ENCODE assay signal across 9 cellular contexts in the genomic region with DNA sequence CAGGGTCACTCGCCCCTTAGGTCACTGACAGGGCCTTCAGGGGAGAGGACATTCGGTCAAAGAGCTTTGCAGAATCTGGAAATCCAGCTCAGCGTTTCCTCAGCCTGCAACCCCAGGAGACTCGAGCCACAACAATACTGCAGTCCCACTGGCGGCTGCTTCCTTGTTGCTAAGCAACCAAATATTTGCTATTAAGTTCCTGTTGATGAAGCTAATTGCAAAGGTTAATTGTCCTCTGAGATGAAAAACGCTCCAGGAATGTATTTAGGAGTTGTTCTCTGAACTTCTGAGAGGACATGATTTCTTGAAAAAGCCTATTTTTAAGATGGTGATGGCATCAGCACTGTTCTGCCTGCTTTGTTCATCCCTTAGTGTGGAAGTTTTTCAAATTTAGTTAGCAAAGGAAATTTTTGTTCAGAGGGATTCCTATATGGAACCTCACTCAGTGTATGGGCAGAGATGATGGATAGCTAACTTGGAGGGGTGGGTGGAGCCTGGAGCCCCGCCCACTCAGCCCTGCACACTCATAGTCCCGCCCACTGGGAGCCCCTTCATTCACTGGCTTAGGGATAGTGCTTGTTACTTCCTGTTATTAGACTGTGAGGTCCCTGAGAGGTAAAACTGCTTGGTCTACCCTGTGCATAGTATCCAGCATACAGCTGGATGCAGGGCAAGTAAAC.
DNase-seq lines count a peak whose midpoint lies in the region; ATAC-seq and TF ChIP-seq lines count a peak whose summit lies in the region.
"Had no signal": no experiment of that assay in that cellular context is flagged by ENCODE, and none has a peak within 500 bp of the region (broad histone marks: within the 10 kb centered on the region; RNA-seq: fewer than 3 reads in every experiment).

No MANE protein-coding gene starts in this region.

- intact Hi-C loops in uterus (cut with DNase I; ENCODE audit: low total_unique reads): no loop called here

- peak overlapping the region; percentile 35 for H3K4me3 Mint-ChIP-seq in central memory CD8-positive, alpha-beta T cell

- H3K9me3 Mint-ChIP-seq in central memory CD8-positive, alpha-beta T cell: peaks cover 5% of the 10 kb centered on the region

- no peak overlapping the region for H3K4me3 ChIP-seq in mesodermal cell (ENCODE audit: extremely low read depth, insufficient read depth, low read length, poor library complexity, severe bottlenecking)
- H3K4me3 ChIP-seq in uterus: no peak overlapping the region

- H3K36me3 ChIP-seq in mesodermal cell (ENCODE audit: control insufficient read depth, insufficient read depth, low read length): no peaks in the 10 kb centered on the region
- no peaks in the 10 kb centered on the region for H3K36me3 ChIP-seq in uterus

- ATAC-seq in GM21390 (IDR thresholded peaks at IDR 0.05; ENCODE audit: unreplicated experiment) (peak; percentile 57), HG02763 (IDR thresholded peaks at IDR 0.05; ENCODE audit: unreplicated experiment) (no peak), GM21576 (IDR thresholded peaks at IDR 0.05; ENCODE audit: unreplicated experiment) (no peak)
- ATAC-seq in central memory CD8-positive, alpha-beta T cell (replicated peaks; ENCODE audit: extremely low read depth, poor library complexity, severe bottlenecking): peak; percentile 77

- H3K27ac Mint-ChIP-seq in central memory CD8-positive, alpha-beta T cell (ENCODE audit: low read depth): peak overlapping the region; percentile 83

- peak; percentile 87 for DNase-seq in COR-L47 (lab: John Stamatoyannopoulos, UW)
- peak; percentile 93 for DNase-seq in NCI-H748 (lab: John Stamatoyannopoulos, UW; ENCODE audit: unreplicated experiment)
- peak in 1 of 2 donors; percentile 32 for DNase-seq in central memory CD8-positive, alpha-beta T cell (ENCODE audit: low spot score in 2 of 2)
- DNase-seq in uterus: peak; percentile 66 to 67
- DNase-seq: IMR-90 had no signal

- H3K27me3 Mint-ChIP-seq in central memory CD8-positive, alpha-beta T cell: no peaks in the 10 kb centered on the region

- WGBS in mesodermal cell (ENCODE audit: insufficient coverage in 2 of 2), 2 experiments: 48 to 59% methylated on average over 5 to 8 of the region's 8 CpGs

- no peaks in the 10 kb centered on the region for H3K27me3 ChIP-seq in uterus

- TF ChIP-seq CTCF in uterus (IDR thresholded peaks at IDR 0.05): no peak

- TF ChIP-seq POLR2A in uterus (IDR thresholded peaks at IDR 0.05): no peak

- H3K9me3 ChIP-seq in mesodermal cell (ENCODE audit: control insufficient read depth, low read length): no peaks in the 10 kb centered on the region
- H3K9me3 ChIP-seq in uterus: no peaks in the 10 kb centered on the region

- peaks cover 6% of the 10 kb centered on the region for H3K4me1 ChIP-seq in mesodermal cell (ENCODE audit: control insufficient read depth, insufficient read depth, low read length, poor library complexity, severe bottlenecking)
- H3K4me1 ChIP-seq in uterus: peaks cover 3 to 30% of the 10 kb centered on the region in 2 donors

- peak overlapping the region; percentile 97 for H3K27ac ChIP-seq in mesodermal cell (ENCODE audit: low read depth, low read length, severe bottlenecking)
- peak overlapping the region; percentile 74 to 93 for H3K27ac ChIP-seq in uterus

- H3K4me1 Mint-ChIP-seq in central memory CD8-positive, alpha-beta T cell: peaks cover 29% of the 10 kb centered on the region

- H3K36me3 Mint-ChIP-seq in central memory CD8-positive, alpha-beta T cell (ENCODE audit: insufficient read depth): peaks cover 7% of the 10 kb centered on the region

Comparison
In these comparisons a context has a peak if more than half of its experiments do, and no peak if none do; other contexts are left out.
1. ATAC-seq: peak in GM21390 (single experiment) and central memory CD8-positive, alpha-beta T cell (single experiment); none in HG02763 (single experiment) and GM21576 (single experiment).